13 cellular contexts compared by ENCODE assay signal in genomic region chr20:12199703-12200102, GRCh38.
DNase-seq lines count a peak whose midpoint lies in the region; ATAC-seq and TF ChIP-seq lines count a peak whose summit lies in the region.
"Had no signal": no experiment of that assay in that cellular context is flagged by ENCODE, and none has a peak within 500 bp of the region (broad histone marks: within the 10 kb centered on the region; RNA-seq: fewer than 3 reads in every experiment).

No MANE protein-coding gene starts in this region.

- H3K9me2 ChIP-seq in GM23338 (ENCODE audit: insufficient read depth), result no peaks in the 10 kb centered on the region

- H3K79me2 ChIP-seq in GM23338 (replicated peaks; ENCODE audit: insufficient read depth), result no peaks in the 10 kb centered on the region

- no peaks in the 10 kb centered on the region for H3F3A ChIP-seq in GM23338 (replicated peaks; ENCODE audit: low read depth)

- DNase-seq in GM23338 (ENCODE audit: low spot score) (peak; percentile 36), WTC11 (ENCODE audit: low spot score) (peak; percentile 12), islet precursor cell (peak; percentile 55), SW480 (ENCODE audit: low spot score) (no peak), activated gamma-delta T cell (lab: John Stamatoyannopoulos, UW) (no peak)
- DNase-seq: ACHN; Caco-2; CD4-positive, alpha-beta T cell; GDM1; GOT3; H9 had no signal

- H3K27me3 Mint-ChIP-seq in GM23338 (ENCODE audit: insufficient read depth, low read depth, poor library complexity) (no peaks in the 10 kb centered on the region), WTC11 (ENCODE audit: low read depth) (no peaks in the 10 kb centered on the region)
- H3K27me3 Mint-ChIP-seq: CD4-positive, alpha-beta T cell had no signal

- H3K36me3 Mint-ChIP-seq in GM23338 (ENCODE audit: low read depth), result no peaks in the 10 kb centered on the region
- H3K36me3 Mint-ChIP-seq in WTC11, result no peaks in the 10 kb centered on the region

- H3K4me1 ChIP-seq in GM23338 (ENCODE audit: insufficient read depth), result no peaks in the 10 kb centered on the region
- H3K4me1 ChIP-seq: Caco-2 had no signal

- H3K4me2 ChIP-seq in GM23338, result no peak overlapping the region

- H3K4me3 Mint-ChIP-seq in GM23338, result no peak overlapping the region
- H3K4me3 Mint-ChIP-seq in WTC11, result no peak overlapping the region
- H3K4me3 Mint-ChIP-seq: CD4-positive, alpha-beta T cell; H9 had no signal

- H3K27ac Mint-ChIP-seq in GM23338 (no peak overlapping the region), WTC11 (no peak overlapping the region)
- H3K27ac Mint-ChIP-seq: CD4-positive, alpha-beta T cell; H9 had no signal

- no peak overlapping the region for H3K27ac ChIP-seq in GM23338 (ENCODE audit: low read depth)
- H3K27ac ChIP-seq: C4-2B had no signal

- no peaks in the 10 kb centered on the region for H3K9me3 Mint-ChIP-seq in GM23338
- peaks cover under 1% of the 10 kb centered on the region; the same call in 1 of the 2 replicates for H3K9me3 Mint-ChIP-seq in WTC11
- H3K9me3 Mint-ChIP-seq: H9 had no signal

- no peaks in the 10 kb centered on the region for H3K27me3 ChIP-seq in GM23338 (ENCODE audit: insufficient read depth)

- ATAC-seq in GM23338 (peak; percentile 38; the same call in 2 of the 3 replicates), WTC11 (peak; percentile 73), HG03045 (IDR thresholded peaks at IDR 0.05; ENCODE audit: unreplicated experiment) (no peak)

- H4K20me1 ChIP-seq in GM23338 (replicated peaks; ENCODE audit: insufficient read depth), result no peaks in the 10 kb centered on the region

- CTCF ChIA-PET in WTC11 (lab: Charles Lee), result interaction anchor here (0.9 to 1.1 kb wide), 3 partner anchors 8 to 416 kb away, joined by 3 read pairs; no protein-coding TSS in a partner anchor

- POLR2A ChIA-PET in WTC11 (lab: Charles Lee), result no interaction called here

- H2AFZ ChIP-seq in GM23338, result no peak overlapping the region

- no peak overlapping the region for H3K4me3 ChIP-seq in GM23338

- H3K4me1 Mint-ChIP-seq in GM23338 (no peaks in the 10 kb centered on the region; the same call in 2 of the 3 replicates), WTC11 (no peaks in the 10 kb centered on the region)
- H3K4me1 Mint-ChIP-seq: H9 had no signal

- no peak for TF ChIP-seq CTCF in GM23338 (conservative IDR thresholded peaks at IDR 0.05; ENCODE audit: low read depth in 2 of 2)
- no peak for TF ChIP-seq CTCF in WTC11 (IDR thresholded peaks at IDR 0.05)

- H3K36me3 ChIP-seq in GM23338 (ENCODE audit: insufficient read depth), result no peaks in the 10 kb centered on the region

TF ChIP-seq in GM23338, 12 proteins besides CTCF, POLR2A, EP300 and RAD21:
- TF ChIP-seq EZH2 (IDR thresholded peaks at IDR 0.05; ENCODE audit: low read depth, unreplicated experiment), result no peak
- TF ChIP-seq REST (IDR thresholded peaks at IDR 0.05; ENCODE audit: unreplicated experiment), result no peak
- no peak for TF ChIP-seq POLR2AphosphoS5 (IDR thresholded peaks at IDR 0.05; ENCODE audit: low read depth)
- TF ChIP-seq STAT1 (IDR thresholded peaks at IDR 0.05; ENCODE audit: unreplicated experiment), result no peak

TF ChIP-seq in WTC11, 78 proteins besides CTCF, POLR2A, EP300 and RAD21:
- TF ChIP-seq TCF7 (CRISPR knock-in tag; IDR thresholded peaks at IDR 0.05; ENCODE audit: low read depth) (no peak), ESRRA (CRISPR knock-in tag; IDR thresholded peaks at IDR 0.05; ENCODE audit: borderline replicate concordance) (no peak), TP53 (CRISPR knock-in tag; IDR thresholded peaks at IDR 0.05) (no peak), FOXJ3 (CRISPR knock-in tag; IDR thresholded peaks at IDR 0.05; ENCODE audit: borderline replicate concordance) (no peak)

Comparison
In these comparisons a context has a peak if more than half of its experiments do, and no peak if none do; other contexts are left out.
1. DNase-seq: peak in GM23338 (single experiment), WTC11 (single experiment) and islet precursor cell (single experiment); none in SW480 (single experiment) and activated gamma-delta T cell (single experiment).